ENCODE assay signal across 19 cellular contexts in genomic region chr11:108239076-108239475, GRCh38. TPM values are rescaled to one million over a fixed set of nuclear protein-coding genes. Genes with fewer than 3 reads are reported as not detected.
DNase-seq lines count a peak whose midpoint lies in the region; ATAC-seq, FAIRE-seq and TF ChIP-seq lines count a peak whose summit lies in the region.
"Had no signal": no experiment of that assay in that cellular context is flagged by ENCODE, and none has a peak within 500 bp of the region (broad histone marks: within the 10 kb centered on the region; RNA-seq: fewer than 3 reads in every experiment).

No MANE protein-coding gene starts in this region.

- H3K27ac Mint-ChIP-seq in activated T-helper 2 cell treated with anti-CD3 and anti-CD28 coated beads, Interferon-gamma antibody, Interleukin-2, Interleukin-4, amounts not matched to agents 10 μg/mL and 5 μg/mL and 100 μg/mL, durations not matched to agents 14 hours and 24 hours and 36 hours: peak overlapping the region; percentile 9
- no peak overlapping the region for H3K27ac Mint-ChIP-seq in MCF 10A (ENCODE audit: low read depth, unreplicated experiment)
- H3K27ac Mint-ChIP-seq: dendritic cell treated with granulocyte-macrophage colony-stimulating factor and Interleukin-4, amounts not matched to agents 40 ng/mL and 50 ng/mL, for 4 days had no signal

- peaks cover 6 to 94% (median 57%) of the 10 kb centered on the region in 6 donors for H3K4me1 ChIP-seq in spleen
- H3K4me1 ChIP-seq: vagina had no signal

- peaks cover 0 to 96% (median 20%) of the 10 kb centered on the region in 6 donors for H3K36me3 ChIP-seq in spleen

- FAIRE-seq in GM12892 (lab: Jason Lieb, UNC): peak; percentile 80
- FAIRE-seq: GM12891, TTC549 had no signal

- intact Hi-C loops in activated T-helper 2 cell treated with anti-CD3 and anti-CD28 coated beads, Interferon-gamma antibody, Interleukin-2, Interleukin-4, amounts not matched to agents 10 μg/mL and 5 μg/mL and 100 μg/mL, durations not matched to agents 14 hours and 24 hours and 36 hours (cut with micrococcal nuclease): no loop called here
- intact Hi-C loops in spleen (cut with DNase I; ENCODE audit: low total_unique reads) (no loop called here), MCF 10A (cut with micrococcal nuclease) (no loop called here)

- peak overlapping the region; percentile 19 for H3K4me3 Mint-ChIP-seq in activated T-cell treated with anti-CD3 and anti-CD28 coated beads, Interleukin-2, amount 50 U/mL, for 4 hours
- peak overlapping the region; percentile 5 for H3K4me3 Mint-ChIP-seq in activated T-helper 2 cell treated with anti-CD3 and anti-CD28 coated beads, Interferon-gamma antibody, Interleukin-2, Interleukin-4, amounts not matched to agents 10 μg/mL and 5 μg/mL and 100 μg/mL, durations not matched to agents 14 hours and 24 hours and 36 hours (ENCODE audit: low read depth)
- H3K4me3 Mint-ChIP-seq in MCF 10A (ENCODE audit: unreplicated experiment): no peak overlapping the region
- H3K4me3 Mint-ChIP-seq: dendritic cell treated with granulocyte-macrophage colony-stimulating factor and Interleukin-4, amounts not matched to agents 40 ng/mL and 50 ng/mL, for 4 days had no signal

- POLR2A ChIA-PET in MCF 10A (lab: Yijun Ruan, JAX): interaction anchor here (3.2 kb wide), 1 partner anchor 16 kb away, joined by 23 read pairs; the partner anchor contains the start of genes ATM and NPAT

- peaks cover 14% of the 10 kb centered on the region for H3K36me3 Mint-ChIP-seq in activated T-cell treated with anti-CD3 and anti-CD28 coated beads, Interleukin-2, amount 50 U/mL, for 4 hours (ENCODE audit: insufficient read depth)
- peaks cover 62% of the 10 kb centered on the region for H3K36me3 Mint-ChIP-seq in activated T-helper 2 cell treated with anti-CD3 and anti-CD28 coated beads, Interferon-gamma antibody, Interleukin-2, Interleukin-4, amounts not matched to agents 10 μg/mL and 5 μg/mL and 100 μg/mL, durations not matched to agents 14 hours and 24 hours and 36 hours (ENCODE audit: low read depth)
- H3K36me3 Mint-ChIP-seq in MCF 10A (ENCODE audit: insufficient read depth, unreplicated experiment): peaks cover 47% of the 10 kb centered on the region

- H3K27me3 ChIP-seq in spleen (replicated peaks in 1 of 7): no peaks in the 10 kb centered on the region
- H3K27me3 ChIP-seq: vagina had no signal

- BruUV-seq in MCF 10A (replicated peaks; lab: Mats Ljungman, UMichigan): no TSS peak

- H3K27me3 Mint-ChIP-seq in activated T-cell treated with anti-CD3 and anti-CD28 coated beads, Interleukin-2, amount 50 U/mL, for 4 hours (ENCODE audit: low read depth): no peaks in the 10 kb centered on the region
- no peaks in the 10 kb centered on the region for H3K27me3 Mint-ChIP-seq in activated T-helper 2 cell treated with anti-CD3 and anti-CD28 coated beads, Interferon-gamma antibody, Interleukin-2, Interleukin-4, amounts not matched to agents 10 μg/mL and 5 μg/mL and 100 μg/mL, durations not matched to agents 14 hours and 24 hours and 36 hours (ENCODE audit: low read depth)
- no peaks in the 10 kb centered on the region for H3K27me3 Mint-ChIP-seq in MCF 10A (ENCODE audit: insufficient read depth, unreplicated experiment)
- H3K27me3 Mint-ChIP-seq: dendritic cell treated with granulocyte-macrophage colony-stimulating factor and Interleukin-4, amounts not matched to agents 40 ng/mL and 50 ng/mL, for 4 days had no signal

- CTCF ChIA-PET in MCF 10A (lab: Yijun Ruan, JAX): interaction anchor here (0.7 to 2.6 kb wide), 2 partner anchors 16 to 132 kb away, joined by 3 to 6 read pairs; partner anchors contain the start of genes ATM and NPAT

- no peaks in the 10 kb centered on the region for H3K9me3 Mint-ChIP-seq in activated T-cell treated with anti-CD3 and anti-CD28 coated beads, Interleukin-2, amount 50 U/mL, for 4 hours
- peaks cover 4% of the 10 kb centered on the region for H3K9me3 Mint-ChIP-seq in activated T-helper 2 cell treated with anti-CD3 and anti-CD28 coated beads, Interferon-gamma antibody, Interleukin-2, Interleukin-4, amounts not matched to agents 10 μg/mL and 5 μg/mL and 100 μg/mL, durations not matched to agents 14 hours and 24 hours and 36 hours
- H3K9me3 Mint-ChIP-seq in MCF 10A (ENCODE audit: unreplicated experiment): no peaks in the 10 kb centered on the region
- H3K9me3 Mint-ChIP-seq: dendritic cell treated with granulocyte-macrophage colony-stimulating factor and Interleukin-4, amounts not matched to agents 40 ng/mL and 50 ng/mL, for 4 days had no signal

- no peak for TF ChIP-seq CTCF in spleen (IDR thresholded peaks at IDR 0.05 in 8 of 11, conservative IDR thresholded peaks at IDR 0.05 in 3 of 11)
- TF ChIP-seq CTCF in MCF 10A (IDR thresholded peaks at IDR 0.05; ENCODE audit: unreplicated experiment): no peak

- DNase-seq in activated T-cell treated with anti-CD3 and anti-CD28 coated beads, Interleukin-2, amount 50 U/mL, for 4 hours: no peak
- DNase-seq in activated T-cell treated with anti-CD3 and anti-CD28 coated beads, Interleukin-2, amount 50 U/mL, for 48 hours: no peak
- DNase-seq in GM12892 (ENCODE audit: insufficient read length): no peak
- no peak for DNase-seq in activated T-helper 2 cell treated with anti-CD3 and anti-CD28 coated beads, Interferon-gamma antibody, Interleukin-2, Interleukin-4, amounts not matched to agents 10 μg/mL and 5 μg/mL and 100 μg/mL, durations not matched to agents 14 hours and 24 hours and 36 hours (ENCODE audit: low spot score)
- no peak for DNase-seq in spleen
- DNase-seq in OCI-M2 (lab: John Stamatoyannopoulos, UW; ENCODE audit: unreplicated experiment): no peak
- DNase-seq in MCF 10A (ENCODE audit: unreplicated experiment): no peak
- DNase-seq: amygdala, DMS53, GM23248, mucosa of descending colon, NCI-H1417 treated with DMSO at 0.1 percent for 48 hours, NCI-H524, nucleus accumbens had no signal

- no peak overlapping the region for H3K4me3 ChIP-seq in spleen
- H3K4me3 ChIP-seq: GM23248, mucosa of descending colon, vagina had no signal

- no peak for ATAC-seq in activated T-cell treated with anti-CD3 and anti-CD28 coated beads, Interleukin-2, amount 50 U/mL, for 4 hours
- ATAC-seq in HG03469 (IDR thresholded peaks at IDR 0.05; ENCODE audit: unreplicated experiment): no peak
- ATAC-seq: mucosa of descending colon had no signal

- no peaks in the 10 kb centered on the region for H3K9me3 ChIP-seq in spleen
- H3K9me3 ChIP-seq: mucosa of descending colon, vagina had no signal

- H3K27ac ChIP-seq in spleen: peak overlapping the region in 7 of 8 donors; percentile 79 to 91 (median 87)
- H3K27ac ChIP-seq: GM23248, vagina had no signal

- H3K4me1 Mint-ChIP-seq in activated T-cell treated with anti-CD3 and anti-CD28 coated beads, Interleukin-2, amount 50 U/mL, for 4 hours (ENCODE audit: low read depth): peaks cover 78% of the 10 kb centered on the region
- peaks cover 62% of the 10 kb centered on the region for H3K4me1 Mint-ChIP-seq in activated T-helper 2 cell treated with anti-CD3 and anti-CD28 coated beads, Interferon-gamma antibody, Interleukin-2, Interleukin-4, amounts not matched to agents 10 μg/mL and 5 μg/mL and 100 μg/mL, durations not matched to agents 14 hours and 24 hours and 36 hours (ENCODE audit: low read depth)
- peaks cover 7% of the 10 kb centered on the region for H3K4me1 Mint-ChIP-seq in MCF 10A (ENCODE audit: insufficient read depth, unreplicated experiment)

- TF ChIP-seq POLR2A in GM12892 (IDR thresholded peaks at IDR 0.05; ENCODE audit: low read depth, low read length): no peak
- TF ChIP-seq POLR2A in spleen (IDR thresholded peaks at IDR 0.05): no peak

RNA-seq across cellular contexts. Expression of gene ATM, which starts 16.2 kb away (rescaled TPM):
- 10 to 100 TPM; 21.0 to 26.8 (median 23.5) TPM for total RNA-seq in activated T-cell treated with anti-CD3 and anti-CD28 coated beads, Interleukin-2, amount 50 U/mL, for 4 hours
- 55.5 TPM for polyA plus RNA-seq in GM12892 (2012; ENCODE audit: missing spikeins)
- total RNA-seq in activated T-helper 2 cell treated with anti-CD3 and anti-CD28 coated beads, Interferon-gamma antibody, Interleukin-2, Interleukin-4, amounts not matched to agents 10 μg/mL and 5 μg/mL and 100 μg/mL, durations not matched to agents 14 hours and 24 hours and 36 hours: 34.1 and 34.7 TPM in 2 replicates
- total RNA-seq in spleen (100 to 1,000 TPM; 186 to 408 (median 235) TPM), MCF 10A (2022) (70.6 and 73.6 TPM in 2 replicates)
- 10 to 100 TPM; 33.1 to 54.3 (median 37.6) TPM for polyA plus RNA-seq in spleen

RNA-seq across cellular contexts. Expression of gene NPAT, which starts 16.6 kb away (rescaled TPM):
- 10 to 100 TPM; 23.2 to 24.7 (median 24.4) TPM for total RNA-seq in activated T-cell treated with anti-CD3 and anti-CD28 coated beads, Interleukin-2, amount 50 U/mL, for 4 hours
- 13.1 TPM for polyA plus RNA-seq in GM12892 (2012; ENCODE audit: missing spikeins)
- total RNA-seq in activated T-helper 2 cell treated with anti-CD3 and anti-CD28 coated beads, Interferon-gamma antibody, Interleukin-2, Interleukin-4, amounts not matched to agents 10 μg/mL and 5 μg/mL and 100 μg/mL, durations not matched to agents 14 hours and 24 hours and 36 hours: 25.6 and 28.5 TPM in 2 replicates
- total RNA-seq in spleen (10 to 100 TPM; 24.2 to 40.8 (median 29.6) TPM), MCF 10A (2022) (10.2 and 11.0 TPM in 2 replicates)
- polyA plus RNA-seq in spleen: 1 to 10 TPM; 4.5 to 4.9 (median 4.5) TPM
